ENCODE assay signal across 8 cellular contexts in genomic region chrX:72018277-72019112, GRCh38.
DNase-seq lines count a peak whose midpoint lies in the region; ATAC-seq and TF ChIP-seq lines count a peak whose summit lies in the region.

No MANE protein-coding gene starts in this region.

- peak; percentile 45 for DNase-seq in NCI-H2107 (lab: John Stamatoyannopoulos, UW)
- DNase-seq in activated CD4-positive, alpha-beta T cell treated with anti-CD3 and anti-CD28 coated beads for 24 hours (ENCODE audit: low read depth in 2 of 2) = peak; percentile 66
- peak; percentile 67 for DNase-seq in cerebellar cortex (ENCODE audit: low spot score)
- peak; percentile 80 to 84 for DNase-seq in left colon
- DNase-seq in stimulated activated CD4-positive, alpha-beta T cell treated with anti-CD3 and anti-CD28 coated beads, Interleukin-1b, Interleukin-23, amount 100 ng/mL, for 24 hours (ENCODE audit: low read depth in 4 of 4, low spot score in 1 of 4) = peak; percentile 26 to 70 (median 58)

- intact Hi-C loops in left colon (cut with DNase I, micrococcal nuclease) = loop anchor here in 1 of 2 donors (10.0 kb wide), 1 partner anchor 106 kb away; no protein-coding TSS in a partner anchor

- ATAC-seq in HG02623 (IDR thresholded peaks at IDR 0.05; ENCODE audit: unreplicated experiment) (peak; percentile 54), left colon (peak; percentile 99), HG02840 (IDR thresholded peaks at IDR 0.05; ENCODE audit: low FRiP score, unreplicated experiment) (no peak)

- peak; percentile 74 for TF ChIP-seq CTCF in GM12874 (IDR thresholded peaks at IDR 0.05; ENCODE audit: insufficient read depth, low read depth, low read length)
